In genomic region chr3:141332436-141332835, GRCh38 we compare ENCODE assay signal across 15 cellular contexts. TPM values are rescaled to one million over a fixed set of nuclear protein-coding genes. Genes with fewer than 3 reads are reported as not detected.
DNase-seq lines count a peak whose midpoint lies in the region; ATAC-seq and TF ChIP-seq lines count a peak whose summit lies in the region.
"Had no signal": no experiment of that assay in that cellular context is flagged by ENCODE, and none has a peak within 500 bp of the region (broad histone marks: within the 10 kb centered on the region; RNA-seq: fewer than 3 reads in every experiment).

No MANE protein-coding gene starts in this region.

- H3K36me3 Mint-ChIP-seq in CD8-positive, alpha-beta memory T cell: no peaks in the 10 kb centered on the region

- POLR2A ChIA-PET in CD8-positive, alpha-beta memory T cell (lab: Charles Lee): no interaction called here

- ATAC-seq in left colon (peak; percentile 86), GM18517 (IDR thresholded peaks at IDR 0.05; ENCODE audit: unreplicated experiment) (no peak), HG02798 (IDR thresholded peaks at IDR 0.05; ENCODE audit: poor library complexity, unreplicated experiment) (no peak)
- ATAC-seq: activated CD4-positive, alpha-beta T cell treated with anti-CD3 and anti-CD28 coated beads for 36 hours had no signal

- no peaks in the 10 kb centered on the region for H3K27me3 ChIP-seq in CD8-positive, alpha-beta memory T cell (ENCODE audit: insufficient read depth, low read length, poor library complexity, severe bottlenecking)
- H3K27me3 ChIP-seq in ascending aorta: no peaks in the 10 kb centered on the region

- CTCF ChIA-PET in CD8-positive, alpha-beta memory T cell (lab: Charles Lee): interaction anchor here (1.8 kb wide), 1 partner anchor 122 kb away, joined by 4 read pairs; no protein-coding TSS in a partner anchor

- H3K27ac ChIP-seq in CD8-positive, alpha-beta memory T cell (ENCODE audit: low read depth, low read length): peak overlapping the region; percentile 41
- H3K27ac ChIP-seq in ascending aorta (peak overlapping the region; percentile 37 to 41), skin epidermis (peak overlapping the region in 11 of 21 experiments; percentile 19 to 87 (median 34))
- H3K27ac ChIP-seq: RWPE1 had no signal

- H3K4me3 Mint-ChIP-seq in CD8-positive, alpha-beta memory T cell: no peak overlapping the region
- H3K4me3 Mint-ChIP-seq: activated CD4-positive, alpha-beta T cell treated with anti-CD3 and anti-CD28 coated beads for 36 hours had no signal

- no peaks in the 10 kb centered on the region for H3K9me3 ChIP-seq in CD8-positive, alpha-beta memory T cell (ENCODE audit: low read length)
- H3K9me3 ChIP-seq in ascending aorta: no peaks in the 10 kb centered on the region

- DNase-seq in CD8-positive, alpha-beta memory T cell: no peak
- DNase-seq in ascending aorta (ENCODE audit: low spot score in 2 of 2) (no peak), left colon (peak; percentile 73 to 79), NCI-H1417 treated with DMSO at 0.1 percent for 48 hours (lab: John Stamatoyannopoulos, UW) (no peak), NCI-H748 (lab: John Stamatoyannopoulos, UW; ENCODE audit: unreplicated experiment) (no peak)
- DNase-seq: activated CD4-positive, alpha-beta T cell treated with anti-CD3 and anti-CD28 coated beads for 36 hours; activated CD8-positive, alpha-beta memory T cell treated with anti-CD3 and anti-CD28 coated beads, Interleukin-2, amount 50 U/mL, for 4 hours; activated naive CD4-positive, alpha-beta T cell treated with Interleukin-2 at 50 U/mL for 16 hours; central memory CD4-positive, alpha-beta T cell; NCI-H2107; NCI-H748 treated with DMSO at 0.1 percent for 48 hours had no signal

- H3K4me1 ChIP-seq in CD8-positive, alpha-beta memory T cell (ENCODE audit: insufficient read depth, low read length): no peaks in the 10 kb centered on the region
- peaks cover 0 to 2% of the 10 kb centered on the region in 2 donors for H3K4me1 ChIP-seq in ascending aorta

- peaks cover 10 to 31% of the 10 kb centered on the region in 2 donors for H3K27me3 Mint-ChIP-seq in CD8-positive, alpha-beta memory T cell

- H3K27ac Mint-ChIP-seq in CD8-positive, alpha-beta memory T cell: no peak overlapping the region
- H3K27ac Mint-ChIP-seq: activated CD4-positive, alpha-beta T cell treated with anti-CD3 and anti-CD28 coated beads for 36 hours had no signal

- H3K9me3 Mint-ChIP-seq in CD8-positive, alpha-beta memory T cell: no peaks in the 10 kb centered on the region

- no peaks in the 10 kb centered on the region for H3K4me1 Mint-ChIP-seq in CD8-positive, alpha-beta memory T cell

- intact Hi-C loops in ascending aorta (cut with DNase I): no loop called here
- intact Hi-C loops in left colon (cut with DNase I, micrococcal nuclease): no loop called here

- TF ChIP-seq CTCF in ascending aorta (IDR thresholded peaks at IDR 0.05): no peak

- H3K36me3 ChIP-seq in CD8-positive, alpha-beta memory T cell (ENCODE audit: insufficient read depth, low read length): no peaks in the 10 kb centered on the region
- H3K36me3 ChIP-seq in ascending aorta: no peaks in the 10 kb centered on the region

- no peak overlapping the region for H3K4me3 ChIP-seq in CD8-positive, alpha-beta memory T cell (ENCODE audit: low read length)
- H3K4me3 ChIP-seq in ascending aorta: no peak overlapping the region
- H3K4me3 ChIP-seq in skin epidermis: no peak overlapping the region

RNA-seq across cellular contexts. Expression of gene ZBTB38, which starts 35.9 kb away (rescaled TPM):
- total RNA-seq in CD8-positive, alpha-beta memory T cell: 10 to 100 TPM; 78.6 to 87.1 TPM
- 115 TPM for polyA plus RNA-seq in CD8-positive, alpha-beta memory T cell
- total RNA-seq in ascending aorta (101 TPM), left colon (100 to 1,000 TPM; 120 to 143 TPM)

Comparison
In these comparisons a context has a peak if more than half of its experiments do, and no peak if none do; other contexts are left out.
1. DNase-seq: peak in left colon (2 of 2); none in CD8-positive, alpha-beta memory T cell (0 of 5), ascending aorta (0 of 2), NCI-H1417 treated with DMSO at 0.1 percent for 48 hours (single experiment) and NCI-H748 (single experiment).
2. Peak in every context shown above with its lines, with median percentiles within 50 percentile points of each other: H3K27ac ChIP-seq.